8 cellular contexts compared by ENCODE assay signal in the genomic region with DNA sequence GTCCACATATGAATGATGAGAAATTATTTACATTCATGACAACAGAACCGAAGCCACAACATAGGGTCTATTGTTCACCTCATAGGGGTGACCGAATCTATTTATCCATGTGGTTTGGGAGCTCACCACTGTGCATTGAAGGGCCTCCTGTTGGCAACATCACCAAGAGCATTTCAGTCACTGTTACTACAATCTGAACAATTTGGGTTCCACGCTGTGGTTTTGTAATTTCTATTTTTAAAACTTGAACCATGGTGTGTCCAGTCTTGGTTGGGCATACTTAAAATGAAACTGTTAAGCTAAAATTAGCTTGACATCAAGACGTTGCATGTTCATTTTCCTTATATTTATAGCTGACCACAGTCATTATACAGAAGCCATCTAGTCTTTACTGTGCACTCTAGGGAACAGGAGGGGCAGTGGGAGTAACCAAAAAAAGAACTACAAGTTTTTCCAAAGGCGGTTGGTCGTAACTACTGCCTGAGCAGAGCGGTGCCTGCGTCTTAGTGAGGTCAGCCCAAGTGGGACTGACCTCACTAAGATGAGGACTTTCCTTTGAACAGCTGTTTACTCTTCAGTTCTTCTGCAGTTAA.
A peak's percentile ranks its signal among the peaks of the same experiment; 100 is the strongest.
DNase-seq lines count a peak whose midpoint lies in the region; ATAC-seq and TF ChIP-seq lines count a peak whose summit lies in the region.

No MANE protein-coding gene starts in this region.

- H3K79me2 ChIP-seq in fibroblast of lung (ENCODE audit: control insufficient read depth, insufficient read depth, low read length) (no peaks in the 10 kb centered on the region), smooth muscle cell (ENCODE audit: low read depth) (no peaks in the 10 kb centered on the region)

- H3K4me3 ChIP-seq in fibroblast of lung (replicated peaks in 1 of 4; ENCODE audit: control extremely low read depth in 1 of 4, insufficient read depth in 1 of 4, low read depth in 3 of 4, low read length in 4 of 4) (no peak overlapping the region), smooth muscle cell (peak overlapping the region; percentile 3)

- no peak for TF ChIP-seq POLR2A in GM18505 (IDR thresholded peaks at IDR 0.05; ENCODE audit: borderline replicate concordance, extremely low read depth, insufficient read depth, insufficient read length)

- DNase-seq in NCI-H1048 (lab: John Stamatoyannopoulos, UW) (peak; percentile 59), fibroblast of lung (ENCODE audit: low read depth in 2 of 2) (peak; percentile 42 to 81), smooth muscle cell (lab: John Stamatoyannopoulos, UW; ENCODE audit: unreplicated experiment) (peak; percentile 3), HUDEP-2 (lab: John Stamatoyannopoulos, UW; ENCODE audit: unreplicated experiment in 76 of 76) (no peak), activated gamma-delta T cell treated with Interleukin-2 at 50 U/mL for 16 hours (no peak)
- DNase-seq in stimulated activated CD4-positive, alpha-beta T cell treated with anti-CD3 and anti-CD28 coated beads, Interleukin-2, amount 100 ng/mL, for 24 hours, result no peak

- no peak for TF ChIP-seq CTCF in fibroblast of lung (conservative IDR thresholded peaks at IDR 0.05 in 1 of 2, IDR thresholded peaks at IDR 0.05 in 1 of 2; ENCODE audit: low read depth in 1 of 2, low read length in 2 of 2)
- no peak for TF ChIP-seq CTCF in smooth muscle cell (IDR thresholded peaks at IDR 0.05; ENCODE audit: borderline replicate concordance, insufficient read depth, poor library complexity, severe bottlenecking)

- H3K4me1 ChIP-seq in fibroblast of lung (ENCODE audit: control insufficient read depth, extremely low read depth, insufficient read depth, low read length), result no peaks in the 10 kb centered on the region
- peaks cover 17% of the 10 kb centered on the region for H3K4me1 ChIP-seq in smooth muscle cell (ENCODE audit: low read depth)

- no peak overlapping the region for H3K4me2 ChIP-seq in fibroblast of lung (ENCODE audit: extremely low read depth, insufficient read depth, low read length)
- peak overlapping the region; percentile 76 for H3K4me2 ChIP-seq in smooth muscle cell

- no peak overlapping the region for H2AFZ ChIP-seq in fibroblast of lung (ENCODE audit: low read length)
- no peak overlapping the region for H2AFZ ChIP-seq in smooth muscle cell (ENCODE audit: low read depth)

- no peaks in the 10 kb centered on the region for H3K36me3 ChIP-seq in fibroblast of lung (ENCODE audit: control insufficient read depth, insufficient read depth, low read length)
- no peaks in the 10 kb centered on the region for H3K36me3 ChIP-seq in smooth muscle cell (ENCODE audit: low read depth)

- H3F3A ChIP-seq in smooth muscle cell (ENCODE audit: low read depth), result peaks cover 10% of the 10 kb centered on the region

- H3K27me3 ChIP-seq in fibroblast of lung (ENCODE audit: control insufficient read depth, insufficient read depth, low read length) (no peaks in the 10 kb centered on the region), smooth muscle cell (ENCODE audit: low read depth) (no peaks in the 10 kb centered on the region)

- 31% methylated on average over 8 of the region's 8 CpGs for WGBS in smooth muscle cell (ENCODE audit: low lambda C conversion rate)

- no peaks in the 10 kb centered on the region for H3K9me3 ChIP-seq in fibroblast of lung (ENCODE audit: control insufficient read depth, insufficient read depth, low read depth, low read length)
- no peaks in the 10 kb centered on the region for H3K9me3 ChIP-seq in smooth muscle cell (replicated peaks; ENCODE audit: low read depth)

- H4K20me1 ChIP-seq in fibroblast of lung (ENCODE audit: control insufficient read depth, extremely low read depth, insufficient read depth, low read length) (no peaks in the 10 kb centered on the region), smooth muscle cell (ENCODE audit: low read depth) (no peaks in the 10 kb centered on the region)

- H3K27ac ChIP-seq in fibroblast of lung (ENCODE audit: insufficient read depth, low read length) (peak overlapping the region; percentile 28), smooth muscle cell (ENCODE audit: low read depth) (peak overlapping the region; percentile 99)

- ATAC-seq in GM18505 (IDR thresholded peaks at IDR 0.05; ENCODE audit: unreplicated experiment) (peak; percentile 84), HG02571 (IDR thresholded peaks at IDR 0.05; ENCODE audit: unreplicated experiment) (peak; percentile 75)

- H3K9ac ChIP-seq in fibroblast of lung (ENCODE audit: insufficient read depth, low read length) (no peak overlapping the region), smooth muscle cell (ENCODE audit: low read depth) (peak overlapping the region; percentile 86)

Comparison
In these comparisons a context has a peak if more than half of its experiments do, and no peak if none do; other contexts are left out.
1. DNase-seq: peak in NCI-H1048 (single experiment), fibroblast of lung (2 of 2) and smooth muscle cell (single experiment); none in HUDEP-2 (0 of 76), activated gamma-delta T cell treated with Interleukin-2 at 50 U/mL for 16 hours (single experiment) and stimulated activated CD4-positive, alpha-beta T cell treated with anti-CD3 and anti-CD28 coated beads, Interleukin-2, amount 100 ng/mL, for 24 hours (0 of 2).